ENCODE assay signal across 8 cellular contexts in the genomic region with DNA sequence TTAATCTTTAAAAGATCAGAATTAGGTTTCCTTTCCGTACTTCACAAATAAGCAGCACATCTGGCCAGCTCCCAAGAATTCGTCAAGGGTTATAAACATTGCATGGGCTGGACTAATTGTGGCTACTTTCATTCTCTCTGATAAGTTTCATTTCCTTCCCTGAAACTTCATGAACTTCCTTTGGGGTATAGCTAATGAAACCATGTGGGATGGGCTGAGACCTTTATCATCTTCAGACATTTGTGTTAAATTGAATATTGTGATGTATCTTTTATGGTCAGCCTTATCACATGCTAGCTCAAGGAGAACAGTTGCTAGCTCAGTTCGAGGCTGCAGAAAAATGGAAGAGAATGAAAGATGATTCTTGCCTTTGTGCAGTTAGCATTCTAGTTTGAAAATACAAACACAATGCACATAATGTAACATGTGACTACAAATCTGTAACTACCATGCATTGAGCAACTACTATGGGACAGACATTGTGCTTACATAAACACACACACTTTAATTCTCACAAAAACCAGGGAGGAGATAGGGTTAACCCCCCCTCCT. TPM values are rescaled to one million over a fixed set of nuclear protein-coding genes. Genes with fewer than 3 reads are reported as not detected.
DNase-seq lines count a peak whose midpoint lies in the region; ATAC-seq and TF ChIP-seq lines count a peak whose summit lies in the region.

No MANE protein-coding gene starts in this region.

- no peak overlapping the region for H3K4ac ChIP-seq in H9 (ENCODE audit: low read depth, low read length)

- H3K4me3 Mint-ChIP-seq in T-helper 17 cell (peak overlapping the region; percentile 93), type B pancreatic cell (peak overlapping the region; percentile 71), H9 (no peak overlapping the region)

- no peaks in the 10 kb centered on the region for H3K4me1 ChIP-seq in H9 (ENCODE audit: insufficient read depth, low read length)

- no peaks in the 10 kb centered on the region for H3K79me1 ChIP-seq in H9 (ENCODE audit: insufficient read depth, low read depth, low read length, poor library complexity, severe bottlenecking)

- H3K4me2 ChIP-seq in H9 (ENCODE audit: insufficient read depth, insufficient read length, low read length) = no peak overlapping the region

- H3K27me3 Mint-ChIP-seq in T-helper 17 cell (peaks cover 48% of the 10 kb centered on the region), type B pancreatic cell (peaks cover 27% of the 10 kb centered on the region), H9 (ENCODE audit: low read depth) (peaks cover 61% of the 10 kb centered on the region)

- peaks cover 14% of the 10 kb centered on the region; the same call in 1 of the 2 replicates for H3K27me3 ChIP-seq in H9 (ENCODE audit: insufficient read depth, low read length)

- DNase-seq in DMS 273 (lab: John Stamatoyannopoulos, UW; ENCODE audit: unreplicated experiment) (peak; percentile 41), DMS 273 treated with DMSO at 0.1 percent for 48 hours (lab: John Stamatoyannopoulos, UW) (no peak), T-helper 17 cell (no peak), hepatic stellate cell (ENCODE audit: low spot score) (peak; percentile 44), type B pancreatic cell (ENCODE audit: extremely low spot score, unreplicated experiment) (no peak), H9 (no peak), 8988T (no peak)

- no peak overlapping the region for H2BK12ac ChIP-seq in H9 (ENCODE audit: insufficient read length, low read depth, low read length)

- H3K27ac Mint-ChIP-seq in T-helper 17 cell = no peak overlapping the region
- H3K27ac Mint-ChIP-seq in type B pancreatic cell = no peak overlapping the region
- no peak overlapping the region for H3K27ac Mint-ChIP-seq in H9

- H3K9me3 ChIP-seq in T-helper 17 cell (ENCODE audit: control insufficient read depth, low read length, poor library complexity, severe bottlenecking) (no peaks in the 10 kb centered on the region), H9 (ENCODE audit: control insufficient read depth, low read depth, low read length) (no peaks in the 10 kb centered on the region)

- H3K14ac ChIP-seq in H9 (ENCODE audit: insufficient read depth, low read length) = no peak overlapping the region

- H3K56ac ChIP-seq in H9 (ENCODE audit: insufficient read length, low read depth, low read length) = no peak overlapping the region

- no peak overlapping the region for H2AK5ac ChIP-seq in H9 (ENCODE audit: insufficient read length, low read length)

- H2BK5ac ChIP-seq in H9 (ENCODE audit: insufficient read length, low read length) = no peak overlapping the region

- H3K23me2 ChIP-seq in H9 (ENCODE audit: insufficient read length, low read depth, low read length, poor library complexity, severe bottlenecking) = peaks cover 14% of the 10 kb centered on the region

- no peak overlapping the region for H3T11ph ChIP-seq in H9 (ENCODE audit: low read length)

- no peak overlapping the region for H3K18ac ChIP-seq in H9 (ENCODE audit: insufficient read length, low read depth, low read length)

- no peaks in the 10 kb centered on the region for H4K20me1 ChIP-seq in H9 (ENCODE audit: control insufficient read depth, insufficient read depth, insufficient read length)

- no peak overlapping the region for H4K5ac ChIP-seq in H9 (ENCODE audit: insufficient read length, low read depth, low read length)

- H3K36me3 Mint-ChIP-seq in T-helper 17 cell (ENCODE audit: low read depth) = peaks cover 3% of the 10 kb centered on the region
- H3K36me3 Mint-ChIP-seq in type B pancreatic cell = no peaks in the 10 kb centered on the region
- no peaks in the 10 kb centered on the region for H3K36me3 Mint-ChIP-seq in H9 (ENCODE audit: insufficient read depth in 1 of 3, low read depth in 3 of 3)

- no peak overlapping the region for H4K91ac ChIP-seq in H9 (ENCODE audit: insufficient read length, low read depth, low read length)

- no peak overlapping the region for H3K9ac ChIP-seq in H9 (ENCODE audit: extremely low read depth, insufficient read length, low read length)

- no peak overlapping the region for H2BK120ac ChIP-seq in H9 (ENCODE audit: low read depth, low read length, poor library complexity, severe bottlenecking)

- H2AFZ ChIP-seq in H9 (ENCODE audit: low read length) = no peak overlapping the region

- no peak overlapping the region for H4K8ac ChIP-seq in H9 (replicated peaks; ENCODE audit: insufficient read length, low read depth, low read length)

- no peak overlapping the region for H3K23ac ChIP-seq in H9 (ENCODE audit: insufficient read length, low read depth, low read length)

- H3K9me3 Mint-ChIP-seq in type B pancreatic cell (no peaks in the 10 kb centered on the region), H9 (no peaks in the 10 kb centered on the region)

- peak; percentile 50 for ATAC-seq in HG02938 (IDR thresholded peaks at IDR 0.05; ENCODE audit: unreplicated experiment)
- ATAC-seq in T-helper 17 cell = no peak

- H3K4me1 Mint-ChIP-seq in T-helper 17 cell (peaks cover 15% of the 10 kb centered on the region), type B pancreatic cell (ENCODE audit: unreplicated experiment) (peaks cover 31% of the 10 kb centered on the region), H9 (peaks cover 12 to 16% of the 10 kb centered on the region in 2 experiments)

- TF ChIP-seq CTCF in type B pancreatic cell (conservative IDR thresholded peaks at IDR 0.05) (no peak), H9 (conservative IDR thresholded peaks at IDR 0.05) (no peak)

- H3K27ac ChIP-seq in H9 (ENCODE audit: insufficient read length, low read depth, low read length) = no peak overlapping the region

- H2BK20ac ChIP-seq in H9 (ENCODE audit: low read depth, low read length, poor library complexity, severe bottlenecking) = no peak overlapping the region

- no CpG with 5 or more reads among the region's 3 CpGs for WGBS in H9 (ENCODE audit: extremely low coverage, insufficient read length, low lambda C conversion rate)

- H3K79me2 ChIP-seq in H9 (ENCODE audit: insufficient read depth, low read length) = no peaks in the 10 kb centered on the region

- H2BK15ac ChIP-seq in H9 (ENCODE audit: low read depth, low read length) = no peak overlapping the region

RNA-seq across cellular contexts. Expression of gene GMPR, which starts 1.7 kb away (rescaled TPM):
- total RNA-seq in T-helper 17 cell (10 to 100 TPM in 1 of 2 donors, under 1 TPM in 1; 0.52 to 33.6 TPM), type B pancreatic cell (ENCODE audit: low replicate concordance) (1.8 and 3.8 TPM in 2 replicates), H9 (2021) (0.48 and 0.70 TPM in 2 replicates)

Comparison
In these comparisons a context has a peak if more than half of its experiments do, and no peak if none do; other contexts are left out.
1. DNase-seq: peak in DMS 273 (single experiment) and hepatic stellate cell (single experiment); none in DMS 273 treated with DMSO at 0.1 percent for 48 hours (single experiment), T-helper 17 cell (0 of 3), type B pancreatic cell (single experiment), H9 (single experiment) and 8988T (single experiment).
2. H3K4me3 Mint-ChIP-seq: peak in T-helper 17 cell (single experiment) and type B pancreatic cell (single experiment); none in H9 (0 of 2).